1 cellular context compared by ENCODE assay signal in the genomic region with DNA sequence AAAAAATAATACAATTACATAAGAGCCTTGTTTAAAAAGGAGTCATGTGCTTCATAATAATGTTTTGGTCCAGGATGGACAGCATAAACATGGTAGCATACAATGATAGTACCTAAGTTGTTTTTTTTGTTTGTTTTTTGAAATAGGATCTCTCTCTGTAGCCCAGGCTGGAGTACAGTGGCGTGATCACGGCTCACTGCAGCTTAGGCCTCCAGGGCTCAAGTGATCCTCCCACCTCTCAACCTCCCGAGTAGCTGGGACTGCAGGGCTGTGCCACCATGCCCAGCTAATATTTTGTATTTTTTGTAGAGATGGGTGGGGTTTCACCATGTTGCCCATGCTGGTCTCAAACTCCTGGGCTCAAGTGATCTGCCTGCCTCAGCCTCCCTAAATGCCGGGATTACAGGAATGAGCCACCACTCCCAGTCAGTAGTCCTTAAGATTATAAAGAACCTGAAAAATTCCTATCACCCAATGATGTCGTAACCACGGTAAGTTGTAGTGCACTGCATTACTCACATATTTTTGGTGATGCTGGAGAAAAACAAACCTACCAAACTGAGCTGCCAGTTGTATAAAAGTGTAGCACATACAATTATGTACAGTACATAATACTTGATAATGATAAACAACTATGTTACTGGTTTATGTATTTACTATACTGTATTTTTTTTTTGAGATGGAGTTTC.
TF ChIP-seq lines count a peak whose summit lies in the region.

No MANE protein-coding gene starts in this region.

TF ChIP-seq in IMR-90, 13 proteins besides CTCF, POLR2A, EP300 and RAD21:
- TF ChIP-seq CEBPB (IDR thresholded peaks at IDR 0.05; ENCODE audit: low read depth, low read length), result peak; percentile 66
- TF ChIP-seq, protein P1, sequence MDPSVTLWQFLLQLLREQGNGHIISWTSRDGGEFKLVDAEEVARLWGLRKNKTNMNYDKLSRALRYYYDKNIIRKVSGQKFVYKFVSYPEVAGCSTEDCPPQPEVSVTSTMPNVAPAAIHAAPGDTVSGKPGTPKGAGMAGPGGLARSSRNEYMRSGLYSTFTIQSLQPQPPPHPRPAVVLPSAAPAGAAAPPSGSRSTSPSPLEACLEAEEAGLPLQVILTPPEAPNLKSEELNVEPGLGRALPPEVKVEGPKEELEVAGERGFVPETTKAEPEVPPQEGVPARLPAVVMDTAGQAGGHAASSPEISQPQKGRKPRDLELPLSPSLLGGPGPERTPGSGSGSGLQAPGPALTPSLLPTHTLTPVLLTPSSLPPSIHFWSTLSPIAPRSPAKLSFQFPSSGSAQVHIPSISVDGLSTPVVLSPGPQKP (IDR thresholded peaks at IDR 0.05; ENCODE audit: borderline replicate concordance, low read depth, low read length), result no peak
TF ChIP-seq in IMR-90: peak in this region for 1.
